ENCODE assay signal across 14 cellular contexts in genomic region chr9:109977521-109977920, GRCh38.
A peak's percentile ranks its signal among the peaks of the same experiment; 100 is the strongest.
DNase-seq lines count a peak whose midpoint lies in the region; ATAC-seq and TF ChIP-seq lines count a peak whose summit lies in the region.
"Had no signal": no experiment of that assay in that cellular context is flagged by ENCODE, and none has a peak within 500 bp of the region (broad histone marks: within the 10 kb centered on the region; RNA-seq: fewer than 3 reads in every experiment).

No MANE protein-coding gene starts in this region.

- H3K4ac ChIP-seq in IMR-90 (ENCODE audit: low read depth, low read length), result no peak overlapping the region

- H2BK20ac ChIP-seq in IMR-90 (ENCODE audit: low read depth, low read length), result no peak overlapping the region

- WGBS in IMR-90 (ENCODE audit: extremely low coverage in 2 of 2, insufficient read length in 1 of 2), 2 experiments, result no CpG with 5 or more reads among the region's 2 CpGs

- H3K27ac ChIP-seq in IMR-90 (ENCODE audit: insufficient read depth, low read length), result no peak overlapping the region
- H3K27ac ChIP-seq: Peyer's patch had no signal

- no peak overlapping the region for H2BK5ac ChIP-seq in IMR-90 (ENCODE audit: low read depth, low read length, poor library complexity, severe bottlenecking)

- H4K20me1 ChIP-seq in IMR-90 (ENCODE audit: insufficient read depth, low read length), result no peaks in the 10 kb centered on the region

- ATAC-seq in activated T-cell treated with anti-CD3 and anti-CD28 coated beads, Interleukin-2, amount 50 U/mL, for 72 hours (replicated peaks in 1 of 2), result peak in 1 of 2 donors; percentile 13
- no peak for ATAC-seq in IMR-90 (ENCODE audit: low read depth)
- ATAC-seq in stimulated activated effector memory CD8-positive, alpha-beta T cell treated with anti-CD3 and anti-CD28 coated beads, Interleukin-12 subunit alpha, Interleukin-12 subunit beta, amount 100 ng/mL, for 72 hours, result no peak
- ATAC-seq in HG03139 (IDR thresholded peaks at IDR 0.05; ENCODE audit: unreplicated experiment), result no peak

- H3K27me3 ChIP-seq in IMR-90 (ENCODE audit: control insufficient read depth, insufficient read depth, low read length), result no peaks in the 10 kb centered on the region
- H3K27me3 ChIP-seq: Peyer's patch had no signal

- no peak overlapping the region for H3K23ac ChIP-seq in IMR-90 (ENCODE audit: low read depth, low read length)

- no peak for TF ChIP-seq CTCF in IMR-90 (conservative IDR thresholded peaks at IDR 0.05; ENCODE audit: low read depth, low read length)

- H3K14ac ChIP-seq in IMR-90 (replicated peaks; ENCODE audit: low read depth, low read length), result 0 out of 2 replicates have a peak overlapping the region, but pooled peaks have one; percentile 52

- peak overlapping the region; percentile 6 to 29 for H3K4me3 Mint-ChIP-seq in activated T-cell treated with anti-CD3 and anti-CD28 coated beads, Interleukin-2, amount 50 U/mL, for 72 hours
- no peak overlapping the region for H3K4me3 Mint-ChIP-seq in activated T-helper 1 cell treated with anti-CD3 and anti-CD28 coated beads, Interleukin-12 subunit alpha, Interleukin-12 subunit beta, Interleukin-2, Interleukin-4 antibody, amounts not matched to agents 30 ng/mL and 10 ng/mL and 1 ng/mL, durations not matched to agents 14 hours and 24 hours and 36 hours
- no peak overlapping the region for H3K4me3 Mint-ChIP-seq in stimulated activated effector memory CD8-positive, alpha-beta T cell treated with anti-CD3 and anti-CD28 coated beads, Interleukin-12 subunit alpha, Interleukin-12 subunit beta, amount 100 ng/mL, for 72 hours

- no peaks in the 10 kb centered on the region for H3K27me3 Mint-ChIP-seq in activated T-cell treated with anti-CD3 and anti-CD28 coated beads, Interleukin-2, amount 50 U/mL, for 72 hours (ENCODE audit: low read depth)
- no peaks in the 10 kb centered on the region for H3K27me3 Mint-ChIP-seq in activated T-helper 1 cell treated with anti-CD3 and anti-CD28 coated beads, Interleukin-12 subunit alpha, Interleukin-12 subunit beta, Interleukin-2, Interleukin-4 antibody, amounts not matched to agents 30 ng/mL and 10 ng/mL and 1 ng/mL, durations not matched to agents 14 hours and 24 hours and 36 hours (ENCODE audit: insufficient read depth)

- no peak overlapping the region for H2AK9ac ChIP-seq in IMR-90 (replicated peaks; ENCODE audit: low read depth, low read length, poor library complexity)

- intact Hi-C loops in IMR-90 (cut with micrococcal nuclease), result no loop called here
- intact Hi-C loops in activated T-helper 1 cell treated with anti-CD3 and anti-CD28 coated beads, Interleukin-12 subunit alpha, Interleukin-12 subunit beta, Interleukin-2, Interleukin-4 antibody, amounts not matched to agents 30 ng/mL and 10 ng/mL and 1 ng/mL, durations not matched to agents 14 hours and 24 hours and 36 hours (cut with micrococcal nuclease), result no loop called here

- H3K9me1 ChIP-seq in IMR-90 (ENCODE audit: insufficient read depth, low read length), result peaks cover under 1% of the 10 kb centered on the region

- H3K9me3 Mint-ChIP-seq in activated T-cell treated with anti-CD3 and anti-CD28 coated beads, Interleukin-2, amount 50 U/mL, for 72 hours, result peaks cover 4 to 8% of the 10 kb centered on the region in 2 donors
- H3K9me3 Mint-ChIP-seq in activated T-helper 1 cell treated with anti-CD3 and anti-CD28 coated beads, Interleukin-12 subunit alpha, Interleukin-12 subunit beta, Interleukin-2, Interleukin-4 antibody, amounts not matched to agents 30 ng/mL and 10 ng/mL and 1 ng/mL, durations not matched to agents 14 hours and 24 hours and 36 hours, result peaks cover 9% of the 10 kb centered on the region
- peaks cover 4% of the 10 kb centered on the region for H3K9me3 Mint-ChIP-seq in stimulated activated effector memory CD8-positive, alpha-beta T cell treated with anti-CD3 and anti-CD28 coated beads, Interleukin-12 subunit alpha, Interleukin-12 subunit beta, amount 100 ng/mL, for 72 hours

- no peak overlapping the region for H4K5ac ChIP-seq in IMR-90 (ENCODE audit: low read depth, low read length)

- no peak for TF ChIP-seq POLR2A in IMR-90 (IDR thresholded peaks at IDR 0.05; ENCODE audit: low read depth, low read length)

- no peak overlapping the region for H4K91ac ChIP-seq in IMR-90 (ENCODE audit: insufficient read depth, low read depth, low read length)

- peaks cover 7 to 10% of the 10 kb centered on the region in 2 donors for H3K36me3 Mint-ChIP-seq in activated T-cell treated with anti-CD3 and anti-CD28 coated beads, Interleukin-2, amount 50 U/mL, for 72 hours (ENCODE audit: insufficient read depth in 2 of 2)
- H3K36me3 Mint-ChIP-seq in activated T-helper 1 cell treated with anti-CD3 and anti-CD28 coated beads, Interleukin-12 subunit alpha, Interleukin-12 subunit beta, Interleukin-2, Interleukin-4 antibody, amounts not matched to agents 30 ng/mL and 10 ng/mL and 1 ng/mL, durations not matched to agents 14 hours and 24 hours and 36 hours (ENCODE audit: low read depth), result peaks cover 6% of the 10 kb centered on the region
- H3K36me3 Mint-ChIP-seq in stimulated activated effector memory CD8-positive, alpha-beta T cell treated with anti-CD3 and anti-CD28 coated beads, Interleukin-12 subunit alpha, Interleukin-12 subunit beta, amount 100 ng/mL, for 72 hours, result peaks cover 7% of the 10 kb centered on the region

- no peak overlapping the region; the same call in 1 of the 2 replicates for H2AK5ac ChIP-seq in IMR-90 (ENCODE audit: low read depth, low read length)

- no peak overlapping the region for H4K8ac ChIP-seq in IMR-90 (ENCODE audit: low read depth in 2 of 2, low read length in 2 of 2)

- POLR2A ChIA-PET in IMR-90 (lab: Charles Lee; ENCODE audit: unreplicated experiment), result no interaction called here

- no peaks in the 10 kb centered on the region; the same call in 1 of the 2 replicates for H3K36me3 ChIP-seq in IMR-90 (ENCODE audit: control insufficient read depth, insufficient read depth, low read length)
- H3K36me3 ChIP-seq: Peyer's patch had no signal

- H3K4me2 ChIP-seq in IMR-90 (ENCODE audit: low read depth, low read length), result no peak overlapping the region

- no peak overlapping the region for H2AFZ ChIP-seq in IMR-90 (replicated peaks; ENCODE audit: low read length, poor library complexity)

- CTCF ChIA-PET in IMR-90 (lab: Yijun Ruan, JAX), result interaction anchor here (0.7 kb wide), 1 partner anchor 54 kb away, joined by 10 read pairs; no protein-coding TSS in a partner anchor

- peaks cover 2% of the 10 kb centered on the region; the same call in 1 of the 2 replicates for H3K4me1 ChIP-seq in IMR-90 (ENCODE audit: control insufficient read depth, insufficient read depth, low read length)

- BruUV-seq in IMR-90 (replicated peaks; lab: Mats Ljungman, UMichigan), result no TSS peak

- peak in 1 of 2 donors; percentile 40 for DNase-seq in activated T-cell treated with anti-CD3 and anti-CD28 coated beads, Interleukin-2, amount 50 U/mL, for 72 hours
- no peak for DNase-seq in activated T-cell treated with anti-CD3 and anti-CD28 coated beads, Interleukin-2, amount 50 U/mL, for 1 hour
- no peak for DNase-seq in IMR-90
- no peak for DNase-seq in activated T-helper 1 cell treated with anti-CD3 and anti-CD28 coated beads, Interleukin-12 subunit alpha, Interleukin-12 subunit beta, Interleukin-2, Interleukin-4 antibody, amounts not matched to agents 30 ng/mL and 10 ng/mL and 1 ng/mL, durations not matched to agents 14 hours and 24 hours and 36 hours (ENCODE audit: low spot score)
- no peak for DNase-seq in stimulated activated effector memory CD8-positive, alpha-beta T cell treated with anti-CD3 and anti-CD28 coated beads, Interleukin-12 subunit alpha, Interleukin-12 subunit beta, amount 100 ng/mL, for 72 hours (ENCODE audit: low spot score in 2 of 2)
- DNase-seq in inferior parietal cortex (ENCODE audit: extremely low spot score), result no peak
- DNase-seq: C1 segment of cervical spinal cord, DMS79 treated with DMSO at 0.1 percent for 48 hours, KG1, NCI-H1105 treated with DMSO at 0.1 percent for 48 hours, NCI-H1694, NCI-H2081 treated with DMSO at 0.1 percent for 48 hours, Peyer's patch had no signal

- peaks cover 69% of the 10 kb centered on the region for H3K4me1 Mint-ChIP-seq in activated T-cell treated with anti-CD3 and anti-CD28 coated beads, Interleukin-2, amount 50 U/mL, for 72 hours (ENCODE audit: low read depth)
- H3K4me1 Mint-ChIP-seq in activated T-helper 1 cell treated with anti-CD3 and anti-CD28 coated beads, Interleukin-12 subunit alpha, Interleukin-12 subunit beta, Interleukin-2, Interleukin-4 antibody, amounts not matched to agents 30 ng/mL and 10 ng/mL and 1 ng/mL, durations not matched to agents 14 hours and 24 hours and 36 hours (ENCODE audit: low read depth), result peaks cover 60% of the 10 kb centered on the region
- H3K4me1 Mint-ChIP-seq in stimulated activated effector memory CD8-positive, alpha-beta T cell treated with anti-CD3 and anti-CD28 coated beads, Interleukin-12 subunit alpha, Interleukin-12 subunit beta, amount 100 ng/mL, for 72 hours, result peaks cover 28% of the 10 kb centered on the region

- H3K4me3 ChIP-seq in IMR-90 (ENCODE audit: insufficient read depth, low read depth, low read length), result no peak overlapping the region
- H3K4me3 ChIP-seq: Peyer's patch had no signal

- peaks cover 12 to 26% of the 10 kb centered on the region in 2 experiments; a peak in 2 of 4 replicates for H3K79me1 ChIP-seq in IMR-90 (ENCODE audit: low read depth in 1 of 2, low read length in 2 of 2)

- no peaks in the 10 kb centered on the region for H3K9me3 ChIP-seq in IMR-90 (ENCODE audit: control insufficient read depth, insufficient read depth, low read length)
- H3K9me3 ChIP-seq: Peyer's patch had no signal

- H2BK120ac ChIP-seq in IMR-90 (ENCODE audit: low read depth, low read length), result no peak overlapping the region

- H3K27ac Mint-ChIP-seq in activated T-cell treated with anti-CD3 and anti-CD28 coated beads, Interleukin-2, amount 50 U/mL, for 72 hours, result peak overlapping the region; percentile 12
- peak overlapping the region; percentile 43 for H3K27ac Mint-ChIP-seq in activated T-helper 1 cell treated with anti-CD3 and anti-CD28 coated beads, Interleukin-12 subunit alpha, Interleukin-12 subunit beta, Interleukin-2, Interleukin-4 antibody, amounts not matched to agents 30 ng/mL and 10 ng/mL and 1 ng/mL, durations not matched to agents 14 hours and 24 hours and 36 hours
- H3K27ac Mint-ChIP-seq in stimulated activated effector memory CD8-positive, alpha-beta T cell treated with anti-CD3 and anti-CD28 coated beads, Interleukin-12 subunit alpha, Interleukin-12 subunit beta, amount 100 ng/mL, for 72 hours, result peak overlapping the region; percentile 3

- H3K9ac ChIP-seq in IMR-90 (ENCODE audit: low read depth, low read length), result no peak overlapping the region

- H2BK15ac ChIP-seq in IMR-90 (ENCODE audit: low read depth, low read length), result no peak overlapping the region

- in situ Hi-C loops in IMR-90 (cut with MboI; ENCODE audit: low sequenced_read_pairs), result no loop called here

- H3K18ac ChIP-seq in IMR-90 (ENCODE audit: low read depth, low read length), result no peak overlapping the region

- no peak overlapping the region for H3K56ac ChIP-seq in IMR-90 (ENCODE audit: extremely low read depth, insufficient read depth, low read length)

- dilution Hi-C loops in IMR-90 (cut with HindIII; ENCODE audit: low sequenced_read_pairs, unreplicated experiment), result no loop called here

- TF ChIP-seq RAD21 in IMR-90 (IDR thresholded peaks at IDR 0.05; ENCODE audit: low read length), result no peak

TF ChIP-seq in IMR-90, 13 proteins besides CTCF, POLR2A, EP300 and RAD21 (continues in another document):
- TF ChIP-seq NFE2L2 (IDR thresholded peaks at IDR 0.05; ENCODE audit: low read depth, low read length), result no peak
- TF ChIP-seq MAFK (IDR thresholded peaks at IDR 0.05; ENCODE audit: low read depth, low read length), result no peak

Comparison
In these comparisons a context has a peak if more than half of its experiments do, and no peak if none do; other contexts are left out.
1. H3K4me3 Mint-ChIP-seq: peak in activated T-cell treated with anti-CD3 and anti-CD28 coated beads, Interleukin-2, amount 50 U/mL, for 72 hours (2 of 2); none in activated T-helper 1 cell treated with anti-CD3 and anti-CD28 coated beads, Interleukin-12 subunit alpha, Interleukin-12 subunit beta, Interleukin-2, Interleukin-4 antibody, amounts not matched to agents 30 ng/mL and 10 ng/mL and 1 ng/mL, durations not matched to agents 14 hours and 24 hours and 36 hours (single experiment) and stimulated activated effector memory CD8-positive, alpha-beta T cell treated with anti-CD3 and anti-CD28 coated beads, Interleukin-12 subunit alpha, Interleukin-12 subunit beta, amount 100 ng/mL, for 72 hours (single experiment).
2. Peak in every context shown above with its lines, with median percentiles within 50 percentile points of each other: H3K27ac Mint-ChIP-seq.